Comparison of ENCODE assay signal across 11 cellular contexts in the genomic region with DNA sequence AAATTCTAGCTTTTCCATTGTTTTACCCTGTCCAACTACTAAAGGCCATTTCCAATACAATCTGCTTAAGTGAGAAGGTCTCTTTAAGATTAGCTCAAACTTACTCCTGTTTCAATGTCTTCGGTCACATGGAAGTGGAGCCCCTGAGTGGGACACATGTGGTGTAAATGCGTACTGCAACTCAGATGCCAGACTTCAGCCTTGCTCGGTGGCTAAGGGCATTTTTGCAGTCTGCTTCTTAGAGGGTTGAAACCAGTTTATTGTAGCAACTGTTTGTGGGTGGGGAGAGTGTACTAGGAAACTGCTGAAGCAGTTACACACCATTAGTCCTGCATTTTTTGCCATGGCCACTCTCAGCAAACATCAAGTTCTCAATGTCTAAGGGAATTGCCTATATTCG.
A peak's percentile ranks its signal among the peaks of the same experiment; 100 is the strongest.
DNase-seq lines count a peak whose midpoint lies in the region; ATAC-seq and TF ChIP-seq lines count a peak whose summit lies in the region.
"Had no signal": no experiment of that assay in that cellular context is flagged by ENCODE, and none has a peak within 500 bp of the region (broad histone marks: within the 10 kb centered on the region; RNA-seq: fewer than 3 reads in every experiment).

No MANE protein-coding gene starts in this region.

- POLR2A ChIA-PET in activated naive CD8-positive, alpha-beta T cell treated with anti-CD3 and anti-CD28 coated beads, Interleukin-2, amount 10 ng/mL, durations not matched to agents 7 days and 5 days (lab: Charles Lee): no interaction called here

- H3K27me3 Mint-ChIP-seq in activated naive CD8-positive, alpha-beta T cell treated with anti-CD3 and anti-CD28 coated beads, Interleukin-2, amount 10 ng/mL, durations not matched to agents 7 days and 5 days: no peaks in the 10 kb centered on the region
- no peaks in the 10 kb centered on the region for H3K27me3 Mint-ChIP-seq in activated naive CD8-positive, alpha-beta T cell treated with anti-CD3 and anti-CD28 coated beads for 36 hours

- H3K9me3 ChIP-seq in skeletal muscle tissue (ENCODE audit: control insufficient read depth in 3 of 3, low read length in 3 of 3) (no peaks in the 10 kb centered on the region), upper lobe of right lung (no peaks in the 10 kb centered on the region)
- H3K9me3 ChIP-seq: prostate gland, tibial artery had no signal

- peaks cover 21% of the 10 kb centered on the region for H3K4me1 Mint-ChIP-seq in activated naive CD8-positive, alpha-beta T cell treated with anti-CD3 and anti-CD28 coated beads, Interleukin-2, amount 10 ng/mL, durations not matched to agents 7 days and 5 days
- peaks cover 28% of the 10 kb centered on the region for H3K4me1 Mint-ChIP-seq in activated naive CD8-positive, alpha-beta T cell treated with anti-CD3 and anti-CD28 coated beads for 36 hours

- no peak overlapping the region for H3K27ac Mint-ChIP-seq in activated naive CD8-positive, alpha-beta T cell treated with anti-CD3 and anti-CD28 coated beads, Interleukin-2, amount 10 ng/mL, durations not matched to agents 7 days and 5 days
- no peak overlapping the region for H3K27ac Mint-ChIP-seq in activated naive CD8-positive, alpha-beta T cell treated with anti-CD3 and anti-CD28 coated beads for 36 hours

- H3K9me3 Mint-ChIP-seq in activated naive CD8-positive, alpha-beta T cell treated with anti-CD3 and anti-CD28 coated beads, Interleukin-2, amount 10 ng/mL, durations not matched to agents 7 days and 5 days: no peaks in the 10 kb centered on the region
- H3K9me3 Mint-ChIP-seq in activated naive CD8-positive, alpha-beta T cell treated with anti-CD3 and anti-CD28 coated beads for 36 hours: no peaks in the 10 kb centered on the region

- H3K4me3 Mint-ChIP-seq in activated naive CD8-positive, alpha-beta T cell treated with anti-CD3 and anti-CD28 coated beads, Interleukin-2, amount 10 ng/mL, durations not matched to agents 7 days and 5 days: no peak overlapping the region
- no peak overlapping the region for H3K4me3 Mint-ChIP-seq in activated naive CD8-positive, alpha-beta T cell treated with anti-CD3 and anti-CD28 coated beads for 36 hours

- intact Hi-C loops in upper lobe of right lung (cut with DNase I): no loop called here

- H3K4me1 ChIP-seq in skeletal muscle tissue (ENCODE audit: control insufficient read depth in 3 of 3, insufficient read depth in 3 of 3, low read length in 3 of 3) (peaks cover 17 to 35% (median 27%) of the 10 kb centered on the region in 3 donors), upper lobe of right lung (peaks cover 23% of the 10 kb centered on the region)
- H3K4me1 ChIP-seq: prostate gland had no signal

- no peak for DNase-seq in activated naive CD8-positive, alpha-beta T cell treated with anti-CD3 and anti-CD28 coated beads, Interleukin-2, amount 10 ng/mL, durations not matched to agents 7 days and 5 days
- no peak for DNase-seq in activated naive CD8-positive, alpha-beta T cell treated with anti-CD3 and anti-CD28 coated beads for 36 hours
- DNase-seq in NCI-H2227 treated with DMSO at 0.1 percent for 48 hours (lab: John Stamatoyannopoulos, UW): peak; percentile 42
- DNase-seq in erythroblast (lab: John Stamatoyannopoulos, UW): peak; percentile 47 to 49
- no peak for DNase-seq in NCI-H446 treated with DMSO at 0.1 percent for 48 hours (lab: John Stamatoyannopoulos, UW)
- DNase-seq in upper lobe of right lung: no peak
- no peak for DNase-seq in stimulated activated CD4-positive, alpha-beta T cell treated with anti-CD3 and anti-CD28 coated beads, Interleukin-4, amount 100 ng/mL, for 1 hour
- DNase-seq: tibial artery had no signal

- peak overlapping the region in 2 of 3 donors; percentile 46 to 65 for H3K9ac ChIP-seq in skeletal muscle tissue (ENCODE audit: low read depth in 1 of 3, low read length in 3 of 3)

- H3K4me3 ChIP-seq in skeletal muscle tissue (ENCODE audit: low read length in 3 of 3): peak overlapping the region; percentile 11 to 54 (median 46)
- no peak overlapping the region for H3K4me3 ChIP-seq in upper lobe of right lung
- H3K4me3 ChIP-seq: prostate gland, tibial artery had no signal

- H3K36me3 ChIP-seq in skeletal muscle tissue (ENCODE audit: control insufficient read depth in 3 of 3, insufficient read depth in 3 of 3, low read length in 3 of 3) (peaks cover 0 to 3% (median 1%) of the 10 kb centered on the region in 3 donors), upper lobe of right lung (no peaks in the 10 kb centered on the region)
- H3K36me3 ChIP-seq: prostate gland, tibial artery had no signal

- H3K27me3 ChIP-seq in skeletal muscle tissue (ENCODE audit: control insufficient read depth in 3 of 3, insufficient read depth in 3 of 3, low read length in 3 of 3) (no peaks in the 10 kb centered on the region), upper lobe of right lung (no peaks in the 10 kb centered on the region)
- H3K27me3 ChIP-seq: tibial artery had no signal

- peaks cover 5% of the 10 kb centered on the region for H3K36me3 Mint-ChIP-seq in activated naive CD8-positive, alpha-beta T cell treated with anti-CD3 and anti-CD28 coated beads, Interleukin-2, amount 10 ng/mL, durations not matched to agents 7 days and 5 days
- no peaks in the 10 kb centered on the region for H3K36me3 Mint-ChIP-seq in activated naive CD8-positive, alpha-beta T cell treated with anti-CD3 and anti-CD28 coated beads for 36 hours

- H3K27ac ChIP-seq in skeletal muscle tissue (ENCODE audit: low read depth, low read length): peak overlapping the region; percentile 83
- H3K27ac ChIP-seq in upper lobe of right lung: no peak overlapping the region
- H3K27ac ChIP-seq: C4-2B, prostate gland, tibial artery had no signal

- TF ChIP-seq POLR2A in erythroblast (IDR thresholded peaks at IDR 0.05; ENCODE audit: low read length): no peak

- no peak for TF ChIP-seq CTCF in upper lobe of right lung (IDR thresholded peaks at IDR 0.05)

- ATAC-seq in activated naive CD8-positive, alpha-beta T cell treated with anti-CD3 and anti-CD28 coated beads, Interleukin-2, amount 10 ng/mL, durations not matched to agents 7 days and 5 days (ENCODE audit: low read depth): peak; percentile 44
- no peak for ATAC-seq in upper lobe of right lung

Comparison
In these comparisons a context has a peak if more than half of its experiments do, and no peak if none do; other contexts are left out.
1. DNase-seq: peak in NCI-H2227 treated with DMSO at 0.1 percent for 48 hours (single experiment) and erythroblast (2 of 2); none in activated naive CD8-positive, alpha-beta T cell treated with anti-CD3 and anti-CD28 coated beads, Interleukin-2, amount 10 ng/mL, durations not matched to agents 7 days and 5 days (single experiment), activated naive CD8-positive, alpha-beta T cell treated with anti-CD3 and anti-CD28 coated beads for 36 hours (single experiment), NCI-H446 treated with DMSO at 0.1 percent for 48 hours (single experiment), upper lobe of right lung (single experiment) and stimulated activated CD4-positive, alpha-beta T cell treated with anti-CD3 and anti-CD28 coated beads, Interleukin-4, amount 100 ng/mL, for 1 hour (single experiment).